Comparison of ENCODE assay signal across 8 cellular contexts in the genomic region with DNA sequence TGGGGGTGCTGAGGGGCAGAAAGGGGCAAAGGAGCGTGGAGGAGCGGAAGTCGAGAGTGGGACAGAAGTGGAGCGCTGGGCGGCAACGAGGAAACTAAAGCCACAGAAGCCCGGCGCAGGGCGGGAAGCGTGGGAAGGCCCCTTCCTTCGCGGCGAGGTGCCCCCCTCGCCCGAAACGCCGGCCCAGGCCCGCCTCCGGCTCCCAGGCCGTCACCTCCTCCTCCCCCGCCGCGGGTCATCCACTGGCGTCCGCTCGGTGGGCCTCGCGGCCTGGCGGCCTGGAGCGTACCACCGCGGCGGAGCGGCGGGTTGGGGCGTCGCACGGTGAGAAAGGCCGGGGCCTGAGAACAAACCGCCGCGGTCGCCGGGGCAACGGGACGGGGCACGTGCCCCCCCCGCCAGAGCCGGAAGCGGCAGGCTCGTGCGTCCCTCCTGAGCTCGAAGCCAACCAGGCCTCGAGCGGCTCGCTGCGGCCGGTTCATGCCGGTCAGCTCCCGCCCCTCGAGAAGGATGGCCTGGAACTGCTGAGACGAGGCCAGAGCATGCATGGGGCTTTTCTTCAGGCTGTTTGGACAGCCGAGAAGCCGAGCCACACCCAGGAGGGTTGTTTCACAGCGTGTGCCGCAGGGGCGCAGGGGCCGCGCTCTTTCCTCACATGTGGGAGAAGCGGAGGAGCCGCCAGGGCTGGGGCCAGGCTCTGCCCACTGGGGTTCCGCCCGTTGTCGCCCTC. TPM values are rescaled to one million over a fixed set of nuclear protein-coding genes. Genes with fewer than 3 reads are reported as not detected.
A peak's percentile ranks its signal among the peaks of the same experiment; 100 is the strongest.
DNase-seq lines count a peak whose midpoint lies in the region; ATAC-seq and TF ChIP-seq lines count a peak whose summit lies in the region.

Gene TCP11, minus strand, starts transcription at position 349 of the 730 bp plus-strand sequence. CDS start 469 bp downstream, outside the sequence.

- H3K27me3 Mint-ChIP-seq in activated CD4-positive, alpha-beta T cell treated with anti-CD3 and anti-CD28 coated beads, Interleukin-2, amount 10 ng/mL, durations not matched to agents 24 days and 14 days: peaks cover 26% of the 10 kb centered on the region
- peaks cover 28% of the 10 kb centered on the region for H3K27me3 Mint-ChIP-seq in endodermal cell (ENCODE audit: insufficient read depth)

- H3K9me3 ChIP-seq in BLaER1 treated with 17β-estradiol and CSF1 and Interleukin-3, amounts not matched to agents 10 nM and 100 nM (replicated peaks in 1 of 11): 0 out of 22 replicates have a peak, but pooled peaks cover 0 to 4% (median 0%) of the 10 kb centered on the region in 11 experiments
- H3K9me3 ChIP-seq in endodermal cell (ENCODE audit: control insufficient read depth, low read length): no peaks in the 10 kb centered on the region
- no peaks in the 10 kb centered on the region for H3K9me3 ChIP-seq in ovary

- peak within 1 kb of the TSS in 9 of 10 experiments; percentile 13 to 50 (median 23); a peak in 9 of 20 replicates for H3K4me3 ChIP-seq in BLaER1 treated with 17β-estradiol and CSF1 and Interleukin-3, amounts not matched to agents 10 nM and 100 nM
- H3K4me3 ChIP-seq in endodermal cell (ENCODE audit: low read length) (no peak within 1 kb of the TSS), ovary (no peak within 1 kb of the TSS)

- 94 to 95% methylated on average over 36 to 74 of the region's 74 CpGs for WGBS in endodermal cell (ENCODE audit: insufficient coverage in 1 of 2, insufficient read length in 1 of 2), 2 experiments
- WGBS in ovary, 3 donors: 45 to 53% (median 47%) methylated on average over 58 to 73 of the region's 74 CpGs

- intact Hi-C loops in activated CD4-positive, alpha-beta T cell treated with anti-CD3 and anti-CD28 coated beads, Interleukin-2, amount 10 ng/mL, durations not matched to agents 24 days and 14 days (cut with micrococcal nuclease): loop anchor here (2.0 kb wide), 2 partner anchors 100 to 154 kb away; no protein-coding TSS in a partner anchor
- intact Hi-C loops in ovary (cut with DNase I): loop anchor here in 3 of 4 donors (5.0 to 10.0 kb wide), 4 partner anchors 64 to 276 kb away; no protein-coding TSS in a partner anchor

- no peaks in the 10 kb centered on the region for H4K20me1 ChIP-seq in BLaER1 treated with 17β-estradiol and CSF1 and Interleukin-3, amounts not matched to agents 10 nM and 100 nM

- H3K4me1 ChIP-seq in BLaER1 treated with 17β-estradiol and CSF1 and Interleukin-3, amounts not matched to agents 10 nM and 100 nM: peaks cover 29 to 58% (median 40%) of the 10 kb centered on the region in 10 experiments
- H3K4me1 ChIP-seq in endodermal cell (ENCODE audit: control insufficient read depth, insufficient read depth, low read length) (no peaks in the 10 kb centered on the region), ovary (ENCODE audit: insufficient read depth) (peaks cover 2% of the 10 kb centered on the region)

- ATAC-seq in GM21786 (IDR thresholded peaks at IDR 0.05; ENCODE audit: unreplicated experiment): no peak

- H3K4me1 Mint-ChIP-seq in activated CD4-positive, alpha-beta T cell treated with anti-CD3 and anti-CD28 coated beads, Interleukin-2, amount 10 ng/mL, durations not matched to agents 24 days and 14 days: peaks cover 19% of the 10 kb centered on the region
- H3K4me1 Mint-ChIP-seq in endodermal cell: peaks cover 5% of the 10 kb centered on the region

- peak within 1 kb of the TSS; percentile 65 to 91 (median 85) for H3K4me2 ChIP-seq in BLaER1 treated with 17β-estradiol and CSF1 and Interleukin-3, amounts not matched to agents 10 nM and 100 nM

- no peak for TF ChIP-seq POLR2A in ovary (IDR thresholded peaks at IDR 0.05)

- H3K27me3 ChIP-seq in BLaER1 treated with 17β-estradiol and CSF1 and Interleukin-3, amounts not matched to agents 10 nM and 100 nM: no peaks in the 10 kb centered on the region
- no peaks in the 10 kb centered on the region for H3K27me3 ChIP-seq in endodermal cell (ENCODE audit: control insufficient read depth, insufficient read depth, low read length, poor library complexity, severe bottlenecking)
- H3K27me3 ChIP-seq in ovary: no peaks in the 10 kb centered on the region

- peak within 1 kb of the TSS in 10 of 11 experiments; percentile 35 to 80 (median 74); a peak in 19 of 22 replicates for H3K27ac ChIP-seq in BLaER1 treated with 17β-estradiol and CSF1 and Interleukin-3, amounts not matched to agents 10 nM and 100 nM
- H3K27ac ChIP-seq in endodermal cell (ENCODE audit: low read depth, low read length) (peak within 1 kb of the TSS; percentile 17), ovary (peak within 1 kb of the TSS in 1 of 2 donors; percentile 51)

- DNase-seq in activated CD4-positive, alpha-beta T cell treated with anti-CD3 and anti-CD28 coated beads, Interleukin-2, amount 10 ng/mL, durations not matched to agents 24 days and 14 days: peak; percentile 65
- DNase-seq in endodermal cell (peak; percentile 65), ovary (peak; percentile 29 to 65 (median 40)), NCI-H2171 (lab: John Stamatoyannopoulos, UW) (no peak), NCI-H128 (lab: John Stamatoyannopoulos, UW; ENCODE audit: unreplicated experiment) (no peak), AML-193 (lab: John Stamatoyannopoulos, UW) (no peak)

- H3K4me3 Mint-ChIP-seq in activated CD4-positive, alpha-beta T cell treated with anti-CD3 and anti-CD28 coated beads, Interleukin-2, amount 10 ng/mL, durations not matched to agents 24 days and 14 days: peak within 1 kb of the TSS; percentile 45
- H3K4me3 Mint-ChIP-seq in endodermal cell: no peak within 1 kb of the TSS

- no peaks in the 10 kb centered on the region for H3K36me3 Mint-ChIP-seq in activated CD4-positive, alpha-beta T cell treated with anti-CD3 and anti-CD28 coated beads, Interleukin-2, amount 10 ng/mL, durations not matched to agents 24 days and 14 days (ENCODE audit: low read depth)
- no peaks in the 10 kb centered on the region for H3K36me3 Mint-ChIP-seq in endodermal cell (ENCODE audit: low read depth)

- TF ChIP-seq CTCF in endodermal cell (conservative IDR thresholded peaks at IDR 0.05) (no peak), ovary (IDR thresholded peaks at IDR 0.05) (no peak)

- H3K27ac Mint-ChIP-seq in activated CD4-positive, alpha-beta T cell treated with anti-CD3 and anti-CD28 coated beads, Interleukin-2, amount 10 ng/mL, durations not matched to agents 24 days and 14 days: peak within 1 kb of the TSS; percentile 31
- H3K27ac Mint-ChIP-seq in endodermal cell: no peak within 1 kb of the TSS

- no peaks in the 10 kb centered on the region for H3K9me3 Mint-ChIP-seq in activated CD4-positive, alpha-beta T cell treated with anti-CD3 and anti-CD28 coated beads, Interleukin-2, amount 10 ng/mL, durations not matched to agents 24 days and 14 days
- H3K9me3 Mint-ChIP-seq in endodermal cell: no peaks in the 10 kb centered on the region

- peak within 1 kb of the TSS; percentile 43 to 77 (median 69); a peak in 20 of 22 replicates for H3K9ac ChIP-seq in BLaER1 treated with 17β-estradiol and CSF1 and Interleukin-3, amounts not matched to agents 10 nM and 100 nM
- H3K9ac ChIP-seq in endodermal cell (ENCODE audit: extremely low read depth, low read length, poor library complexity, severe bottlenecking): no peak within 1 kb of the TSS

- TF ChIP-seq EP300 in ovary (IDR thresholded peaks at IDR 0.05): no peak

- H3K36me3 ChIP-seq in BLaER1 treated with 17β-estradiol and CSF1 and Interleukin-3, amounts not matched to agents 10 nM and 100 nM: no peaks in the 10 kb centered on the region
- H3K36me3 ChIP-seq in endodermal cell (ENCODE audit: control insufficient read depth, insufficient read depth, low read length) (no peaks in the 10 kb centered on the region), ovary (no peaks in the 10 kb centered on the region)

RNA-seq across cellular contexts. Expression of gene TCP11, which starts in this region (rescaled TPM):
- total RNA-seq in activated CD4-positive, alpha-beta T cell treated with anti-CD3 and anti-CD28 coated beads, Interleukin-2, amount 10 ng/mL, durations not matched to agents 24 days and 14 days: not detected in 2 replicates
- total RNA-seq in endodermal cell (not detected), ovary (under 1 TPM in 6 of 7 donors, not detected in 1; 0.18 to 0.61 (median 0.48) TPM)
- polyA plus RNA-seq in endodermal cell (2013, experiment 1 of 2): 1.1 TPM
- 0.21 TPM for polyA plus RNA-seq in endodermal cell (2013, experiment 2 of 2)
- polyA plus RNA-seq in ovary: under 1 TPM; 0.35 to 0.50 TPM

Comparison
In these comparisons a context has a peak if more than half of its experiments do, and no peak if none do; other contexts are left out.
1. Peak in DNase-seq in activated CD4-positive, alpha-beta T cell treated with anti-CD3 and anti-CD28 coated beads, Interleukin-2, amount 10 ng/mL, durations not matched to agents 24 days and 14 days; RNA of the gene not detected or under 1 TPM.
2. Peak in DNase-seq in ovary; RNA of the gene not detected or under 1 TPM.
3. H3K4me3 ChIP-seq: peak in BLaER1 treated with 17β-estradiol and CSF1 and Interleukin-3, amounts not matched to agents 10 nM and 100 nM (9 of 10); none in endodermal cell (single experiment) and ovary (single experiment).